In the genomic region with DNA sequence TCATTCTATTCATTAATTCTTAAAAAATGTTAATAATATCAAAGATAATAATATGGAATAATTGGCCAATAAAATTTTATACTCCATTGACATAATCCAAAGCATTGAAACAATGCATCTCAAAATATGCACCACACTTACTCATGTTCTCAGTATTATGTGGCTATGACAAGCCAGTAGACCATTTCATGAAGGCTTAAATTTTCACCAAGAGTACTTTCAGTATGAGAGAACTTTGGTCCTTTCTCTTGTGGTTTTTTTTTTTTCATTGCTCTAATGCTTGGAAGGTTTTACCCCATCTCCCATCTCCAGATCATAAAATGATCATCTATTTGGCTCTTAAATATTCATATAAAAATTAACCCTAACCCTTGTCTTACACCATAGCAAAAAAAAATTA, we compare ENCODE assay signal across 14 cellular contexts. TPM values are rescaled to one million over a fixed set of nuclear protein-coding genes. Genes with fewer than 3 reads are reported as not detected.
DNase-seq lines count a peak whose midpoint lies in the region; ATAC-seq and TF ChIP-seq lines count a peak whose summit lies in the region.
"Had no signal": no experiment of that assay in that cellular context is flagged by ENCODE, and none has a peak within 500 bp of the region (broad histone marks: within the 10 kb centered on the region; RNA-seq: fewer than 3 reads in every experiment).

No MANE protein-coding gene starts in this region.

- no peak for DNase-seq in activated naive CD8-positive, alpha-beta T cell treated with anti-CD3 and anti-CD28 coated beads, Interleukin-2, amount 50 U/mL, for 24 hours
- no peak for DNase-seq in activated naive CD8-positive, alpha-beta T cell treated with anti-CD3 and anti-CD28 coated beads for 36 hours
- DNase-seq in stimulated activated effector memory CD8-positive, alpha-beta T cell treated with anti-CD3 and anti-CD28 coated beads, Interleukin-12 subunit alpha, Interleukin-12 subunit beta, amount 100 ng/mL, for 72 hours (ENCODE audit: low spot score in 2 of 2) = no peak
- DNase-seq in Calu3 (no peak), hepatic stellate cell (ENCODE audit: low spot score) (no peak)
- DNase-seq in effector CD4-positive, alpha-beta T cell = no peak
- DNase-seq: activated CD4-positive, alpha-beta T cell treated with anti-CD3 and anti-CD28 coated beads, Interleukin-2, amount 10 ng/mL, durations not matched to agents 7 days and 5 days; activated naive CD8-positive, alpha-beta T cell treated with anti-CD3 and anti-CD28 coated beads, Interleukin-2, amount 10 ng/mL, durations not matched to agents 7 days and 5 days; NCI-H2107; right cardiac atrium had no signal

- H3K4me1 Mint-ChIP-seq in activated naive CD8-positive, alpha-beta T cell treated with anti-CD3 and anti-CD28 coated beads, Interleukin-2, amount 50 U/mL, for 24 hours = peaks cover 2% of the 10 kb centered on the region
- peaks cover 9% of the 10 kb centered on the region for H3K4me1 Mint-ChIP-seq in activated naive CD8-positive, alpha-beta T cell treated with anti-CD3 and anti-CD28 coated beads for 36 hours
- H3K4me1 Mint-ChIP-seq in stimulated activated effector memory CD8-positive, alpha-beta T cell treated with anti-CD3 and anti-CD28 coated beads, Interleukin-12 subunit alpha, Interleukin-12 subunit beta, amount 100 ng/mL, for 72 hours = no peaks in the 10 kb centered on the region
- peaks cover 9% of the 10 kb centered on the region for H3K4me1 Mint-ChIP-seq in Calu3 (ENCODE audit: low read depth, unreplicated experiment)
- H3K4me1 Mint-ChIP-seq: activated CD4-positive, alpha-beta T cell treated with anti-CD3 and anti-CD28 coated beads, Interleukin-2, amount 10 ng/mL, durations not matched to agents 7 days and 5 days had no signal

- CTCF ChIA-PET in Calu3 (lab: Charles Lee) = no interaction called here

- no peaks in the 10 kb centered on the region for H3K36me3 Mint-ChIP-seq in activated naive CD8-positive, alpha-beta T cell treated with anti-CD3 and anti-CD28 coated beads, Interleukin-2, amount 50 U/mL, for 24 hours (ENCODE audit: low read depth)
- H3K36me3 Mint-ChIP-seq in activated naive CD8-positive, alpha-beta T cell treated with anti-CD3 and anti-CD28 coated beads for 36 hours = peaks cover 2% of the 10 kb centered on the region
- H3K36me3 Mint-ChIP-seq in stimulated activated effector memory CD8-positive, alpha-beta T cell treated with anti-CD3 and anti-CD28 coated beads, Interleukin-12 subunit alpha, Interleukin-12 subunit beta, amount 100 ng/mL, for 72 hours = no peaks in the 10 kb centered on the region
- no peaks in the 10 kb centered on the region for H3K36me3 Mint-ChIP-seq in Calu3 (ENCODE audit: insufficient read depth, unreplicated experiment)
- H3K36me3 Mint-ChIP-seq: type B pancreatic cell had no signal

- TF ChIP-seq CTCF in Calu3 (IDR thresholded peaks at IDR 0.05; ENCODE audit: unreplicated experiment) = no peak

- no peak overlapping the region for H3K4me3 Mint-ChIP-seq in activated naive CD8-positive, alpha-beta T cell treated with anti-CD3 and anti-CD28 coated beads, Interleukin-2, amount 50 U/mL, for 24 hours
- no peak overlapping the region for H3K4me3 Mint-ChIP-seq in activated naive CD8-positive, alpha-beta T cell treated with anti-CD3 and anti-CD28 coated beads for 36 hours
- no peak overlapping the region for H3K4me3 Mint-ChIP-seq in stimulated activated effector memory CD8-positive, alpha-beta T cell treated with anti-CD3 and anti-CD28 coated beads, Interleukin-12 subunit alpha, Interleukin-12 subunit beta, amount 100 ng/mL, for 72 hours
- H3K4me3 Mint-ChIP-seq in Calu3 (ENCODE audit: low read depth, unreplicated experiment) = no peak overlapping the region
- H3K4me3 Mint-ChIP-seq: activated CD4-positive, alpha-beta T cell treated with anti-CD3 and anti-CD28 coated beads, Interleukin-2, amount 10 ng/mL, durations not matched to agents 7 days and 5 days; activated naive CD8-positive, alpha-beta T cell treated with anti-CD3 and anti-CD28 coated beads, Interleukin-2, amount 10 ng/mL, durations not matched to agents 7 days and 5 days; type B pancreatic cell had no signal

- H3K9me3 Mint-ChIP-seq in activated naive CD8-positive, alpha-beta T cell treated with anti-CD3 and anti-CD28 coated beads, Interleukin-2, amount 50 U/mL, for 24 hours = peaks cover 10% of the 10 kb centered on the region
- peaks cover 11% of the 10 kb centered on the region for H3K9me3 Mint-ChIP-seq in activated naive CD8-positive, alpha-beta T cell treated with anti-CD3 and anti-CD28 coated beads for 36 hours
- H3K9me3 Mint-ChIP-seq in stimulated activated effector memory CD8-positive, alpha-beta T cell treated with anti-CD3 and anti-CD28 coated beads, Interleukin-12 subunit alpha, Interleukin-12 subunit beta, amount 100 ng/mL, for 72 hours = peaks cover 12% of the 10 kb centered on the region
- peaks cover 3% of the 10 kb centered on the region for H3K9me3 Mint-ChIP-seq in Calu3 (ENCODE audit: low read depth, unreplicated experiment)
- H3K9me3 Mint-ChIP-seq: type B pancreatic cell had no signal

- intact Hi-C loops in Calu3 (cut with micrococcal nuclease; ENCODE audit: unreplicated experiment) = no loop called here

- no TSS peak for BruUV-seq in Calu3 (replicated peaks; lab: Mats Ljungman, UMichigan)

- no peak overlapping the region for H3K27ac Mint-ChIP-seq in activated naive CD8-positive, alpha-beta T cell treated with anti-CD3 and anti-CD28 coated beads, Interleukin-2, amount 50 U/mL, for 24 hours
- H3K27ac Mint-ChIP-seq in activated naive CD8-positive, alpha-beta T cell treated with anti-CD3 and anti-CD28 coated beads for 36 hours = no peak overlapping the region
- no peak overlapping the region for H3K27ac Mint-ChIP-seq in stimulated activated effector memory CD8-positive, alpha-beta T cell treated with anti-CD3 and anti-CD28 coated beads, Interleukin-12 subunit alpha, Interleukin-12 subunit beta, amount 100 ng/mL, for 72 hours
- H3K27ac Mint-ChIP-seq in Calu3 (ENCODE audit: unreplicated experiment) = no peak overlapping the region
- H3K27ac Mint-ChIP-seq: activated naive CD8-positive, alpha-beta T cell treated with anti-CD3 and anti-CD28 coated beads, Interleukin-2, amount 10 ng/mL, durations not matched to agents 7 days and 5 days; type B pancreatic cell had no signal

- peak; percentile 52 for ATAC-seq in activated naive CD8-positive, alpha-beta T cell treated with anti-CD3 and anti-CD28 coated beads, Interleukin-2, amount 50 U/mL, for 24 hours
- ATAC-seq in GM21526 (IDR thresholded peaks at IDR 0.05; ENCODE audit: low FRiP score, unreplicated experiment) = peak; percentile 63
- peak; percentile 76 for ATAC-seq in HG03095 (IDR thresholded peaks at IDR 0.05; ENCODE audit: unreplicated experiment)
- peak; percentile 77 for ATAC-seq in stimulated activated effector memory CD8-positive, alpha-beta T cell treated with anti-CD3 and anti-CD28 coated beads, Interleukin-12 subunit alpha, Interleukin-12 subunit beta, amount 100 ng/mL, for 72 hours
- ATAC-seq: right cardiac atrium had no signal

- no peaks in the 10 kb centered on the region for H3K27me3 Mint-ChIP-seq in activated naive CD8-positive, alpha-beta T cell treated with anti-CD3 and anti-CD28 coated beads, Interleukin-2, amount 50 U/mL, for 24 hours
- H3K27me3 Mint-ChIP-seq in activated naive CD8-positive, alpha-beta T cell treated with anti-CD3 and anti-CD28 coated beads for 36 hours = no peaks in the 10 kb centered on the region
- H3K27me3 Mint-ChIP-seq in Calu3 (ENCODE audit: unreplicated experiment) = no peaks in the 10 kb centered on the region
- H3K27me3 Mint-ChIP-seq: activated CD4-positive, alpha-beta T cell treated with anti-CD3 and anti-CD28 coated beads, Interleukin-2, amount 10 ng/mL, durations not matched to agents 7 days and 5 days; activated naive CD8-positive, alpha-beta T cell treated with anti-CD3 and anti-CD28 coated beads, Interleukin-2, amount 10 ng/mL, durations not matched to agents 7 days and 5 days had no signal

RNA-seq across cellular contexts. Expression of a gene that starts 45.5 kb away (rescaled TPM):
- 10 to 100 TPM; 12.7 to 12.8 TPM for total RNA-seq in activated naive CD8-positive, alpha-beta T cell treated with anti-CD3 and anti-CD28 coated beads for 36 hours
- total RNA-seq in Calu3 (2022) = 4.2 and 11.4 TPM in 2 replicates
- total RNA-seq: A673 had no signal
